Comparison of ENCODE assay signal across 16 cellular contexts in genomic region chr5:141611289-141611688, GRCh38. TPM values are rescaled to one million over a fixed set of nuclear protein-coding genes. Genes with fewer than 3 reads are reported as not detected.
DNase-seq lines count a peak whose midpoint lies in the region; ATAC-seq and TF ChIP-seq lines count a peak whose summit lies in the region.
"Had no signal": no experiment of that assay in that cellular context is flagged by ENCODE, and none has a peak within 500 bp of the region (broad histone marks: within the 10 kb centered on the region; RNA-seq: fewer than 3 reads in every experiment).

No MANE protein-coding gene starts in this region.

- intact Hi-C loops in dendritic cell treated with granulocyte-macrophage colony-stimulating factor and Interleukin-4, amounts not matched to agents 40 ng/mL and 50 ng/mL, for 4 days (cut with micrococcal nuclease) = no loop called here
- intact Hi-C loops in tibial artery (cut with DNase I; ENCODE audit: low total_unique reads) = no loop called here

- H3K27me3 ChIP-seq in Karpas-422 (ENCODE audit: low read length) = no peaks in the 10 kb centered on the region
- no peaks in the 10 kb centered on the region for H3K27me3 ChIP-seq in neutrophil
- no peaks in the 10 kb centered on the region for H3K27me3 ChIP-seq in upper lobe of left lung
- no peaks in the 10 kb centered on the region for H3K27me3 ChIP-seq in tibial artery
- H3K27me3 ChIP-seq: ascending aorta, ovary had no signal

- no peak for DNase-seq in activated T-cell treated with anti-CD3 and anti-CD28 coated beads, Interleukin-2, amount 50 U/mL, for 24 hours
- DNase-seq in activated T-cell treated with anti-CD3 and anti-CD28 coated beads for 4 hours (no peak), Karpas-422 (no peak), upper lobe of left lung (no peak), amniotic stem cell (lab: John Stamatoyannopoulos, UW) (no peak), tibial artery (no peak)
- DNase-seq: cortex of kidney, DMS 273 treated with DMSO at 0.1 percent for 48 hours, MV-4-11, ovary, SHP77 treated with DMSO at 0.1 percent for 48 hours had no signal

- H3K9ac ChIP-seq in Karpas-422 (ENCODE audit: low read length) = no peak overlapping the region

- no peak overlapping the region for H2AFZ ChIP-seq in Karpas-422 (ENCODE audit: low read length)

- peak overlapping the region; percentile 27; the same call in 1 of the 2 replicates for H3K27ac ChIP-seq in Karpas-422 (ENCODE audit: low read length)
- H3K27ac ChIP-seq in neutrophil = peak overlapping the region; percentile 87
- no peak overlapping the region for H3K27ac ChIP-seq in upper lobe of left lung
- H3K27ac ChIP-seq in tibial artery = no peak overlapping the region
- H3K27ac ChIP-seq: ascending aorta, ovary had no signal

- H3K4me2 ChIP-seq in Karpas-422 (ENCODE audit: low read depth, low read length, poor library complexity, severe bottlenecking) = no peak overlapping the region

- no peak for ATAC-seq in upper lobe of left lung (ENCODE audit: low FRiP score in 2 of 2)

- H3K36me3 Mint-ChIP-seq in activated T-cell treated with anti-CD3 and anti-CD28 coated beads, Interleukin-2, amount 50 U/mL, for 24 hours (ENCODE audit: low read depth) = peaks cover 74% of the 10 kb centered on the region
- peaks cover 32% of the 10 kb centered on the region for H3K36me3 Mint-ChIP-seq in dendritic cell treated with granulocyte-macrophage colony-stimulating factor and Interleukin-4, amounts not matched to agents 40 ng/mL and 50 ng/mL, for 4 days (ENCODE audit: low read depth)

- H3K27me3 Mint-ChIP-seq in activated T-cell treated with anti-CD3 and anti-CD28 coated beads, Interleukin-2, amount 50 U/mL, for 24 hours = no peaks in the 10 kb centered on the region
- no peaks in the 10 kb centered on the region for H3K27me3 Mint-ChIP-seq in dendritic cell treated with granulocyte-macrophage colony-stimulating factor and Interleukin-4, amounts not matched to agents 40 ng/mL and 50 ng/mL, for 4 days
- H3K27me3 Mint-ChIP-seq: memory B cell had no signal

- WGBS in upper lobe of left lung, 2 donors = 65 to 68% methylated on average over 3 of the region's 3 CpGs

- no peaks in the 10 kb centered on the region for H3K9me2 ChIP-seq in Karpas-422 (replicated peaks; ENCODE audit: insufficient read depth, low read length)

- no peak for TF ChIP-seq CTCF in neutrophil (IDR thresholded peaks at IDR 0.05)
- no peak for TF ChIP-seq CTCF in upper lobe of left lung (IDR thresholded peaks at IDR 0.05)
- TF ChIP-seq CTCF in tibial artery (IDR thresholded peaks at IDR 0.05) = no peak

- TF ChIP-seq EP300 in upper lobe of left lung (IDR thresholded peaks at IDR 0.05) = no peak

- H3K4me1 ChIP-seq in Karpas-422 (ENCODE audit: low read length) (peaks cover 74% of the 10 kb centered on the region), neutrophil (ENCODE audit: control insufficient read depth in 1 of 2, insufficient read depth in 1 of 2, low read depth in 1 of 2, low read length in 1 of 2) (peaks cover 82 to 95% of the 10 kb centered on the region in 2 experiments), upper lobe of left lung (peaks cover 29 to 53% (median 38%) of the 10 kb centered on the region in 4 donors), tibial artery (peaks cover 0 to 38% (median 17%) of the 10 kb centered on the region in 4 donors)

- H3K27ac Mint-ChIP-seq in activated T-cell treated with anti-CD3 and anti-CD28 coated beads, Interleukin-2, amount 50 U/mL, for 24 hours = peak overlapping the region; percentile 96
- H3K27ac Mint-ChIP-seq in dendritic cell treated with granulocyte-macrophage colony-stimulating factor and Interleukin-4, amounts not matched to agents 40 ng/mL and 50 ng/mL, for 4 days = peak overlapping the region; percentile 16
- H3K27ac Mint-ChIP-seq: memory B cell had no signal

- H3K36me3 ChIP-seq in Karpas-422 (ENCODE audit: insufficient read depth, low read length) (peaks cover 27% of the 10 kb centered on the region), neutrophil (no peaks in the 10 kb centered on the region), upper lobe of left lung (peaks cover 0 to 2% (median 0%) of the 10 kb centered on the region in 4 donors), tibial artery (no peaks in the 10 kb centered on the region)
- H3K36me3 ChIP-seq: ascending aorta, HAP-1, ovary had no signal

- H3K4me3 ChIP-seq in Karpas-422 (ENCODE audit: low read length) (no peak overlapping the region), neutrophil (ENCODE audit: low read depth in 1 of 2, low read length in 1 of 2) (peak overlapping the region in 1 of 2 experiments; percentile 22), upper lobe of left lung (no peak overlapping the region), tibial artery (no peak overlapping the region)
- H3K4me3 ChIP-seq: ascending aorta, HAP-1, ovary had no signal

- H3K9me3 ChIP-seq in Karpas-422 (ENCODE audit: low read length) = no peaks in the 10 kb centered on the region
- no peaks in the 10 kb centered on the region for H3K9me3 ChIP-seq in neutrophil
- H3K9me3 ChIP-seq in upper lobe of left lung = no peaks in the 10 kb centered on the region
- H3K9me3 ChIP-seq in tibial artery = no peaks in the 10 kb centered on the region
- H3K9me3 ChIP-seq: ascending aorta, HAP-1, ovary had no signal

- TF ChIP-seq POLR2A in upper lobe of left lung (IDR thresholded peaks at IDR 0.05) = no peak

- peaks cover 93% of the 10 kb centered on the region for H3K79me2 ChIP-seq in Karpas-422 (ENCODE audit: low read length)

- H4K20me1 ChIP-seq in Karpas-422 (ENCODE audit: insufficient read depth, low read depth, low read length) = no peaks in the 10 kb centered on the region

- peaks cover 86% of the 10 kb centered on the region for H3K4me1 Mint-ChIP-seq in activated T-cell treated with anti-CD3 and anti-CD28 coated beads, Interleukin-2, amount 50 U/mL, for 24 hours (ENCODE audit: low read depth)
- H3K4me1 Mint-ChIP-seq in dendritic cell treated with granulocyte-macrophage colony-stimulating factor and Interleukin-4, amounts not matched to agents 40 ng/mL and 50 ng/mL, for 4 days (ENCODE audit: low read depth) = peaks cover 73% of the 10 kb centered on the region

- H3K9me3 Mint-ChIP-seq in activated T-cell treated with anti-CD3 and anti-CD28 coated beads, Interleukin-2, amount 50 U/mL, for 24 hours = no peaks in the 10 kb centered on the region
- H3K9me3 Mint-ChIP-seq in dendritic cell treated with granulocyte-macrophage colony-stimulating factor and Interleukin-4, amounts not matched to agents 40 ng/mL and 50 ng/mL, for 4 days = no peaks in the 10 kb centered on the region
- H3K9me3 Mint-ChIP-seq: memory B cell had no signal

- H3K4me3 Mint-ChIP-seq in activated T-cell treated with anti-CD3 and anti-CD28 coated beads, Interleukin-2, amount 50 U/mL, for 24 hours = no peak overlapping the region
- H3K4me3 Mint-ChIP-seq in dendritic cell treated with granulocyte-macrophage colony-stimulating factor and Interleukin-4, amounts not matched to agents 40 ng/mL and 50 ng/mL, for 4 days = no peak overlapping the region
- H3K4me3 Mint-ChIP-seq: memory B cell had no signal

RNA-seq across cellular contexts. Expression of gene DIAPH1, which starts 7.5 kb away (rescaled TPM):
- total RNA-seq in Karpas-422 (2014; rRNA removed; shearing (Covaris generic); ENCODE audit: low replicate concordance) = 147 and 181 TPM in 2 replicates
- 100 to 1,000 TPM in 5 of 6 donors, 10 to 100 TPM in 1; 96.4 to 175 (median 133) TPM for total RNA-seq in upper lobe of left lung

RNA-seq across cellular contexts. Expression of gene HDAC3, which starts 25.4 kb away (rescaled TPM):
- total RNA-seq in Karpas-422 (2014; rRNA removed; shearing (Covaris generic); ENCODE audit: low replicate concordance) = 96.0 and 128 TPM in 2 replicates
- total RNA-seq in upper lobe of left lung = 10 to 100 TPM; 37.2 to 76.5 (median 47.6) TPM

RNA-seq across cellular contexts. Expression of gene RELL2, which starts 25.5 kb away (rescaled TPM):
- 20.4 and 48.3 TPM in 2 replicates for total RNA-seq in Karpas-422 (2014; rRNA removed; shearing (Covaris generic); ENCODE audit: low replicate concordance)
- 1 to 10 TPM; 2.6 to 9.4 (median 6.5) TPM for total RNA-seq in upper lobe of left lung

RNA-seq across cellular contexts. Expression of gene FCHSD1, which starts 39.9 kb away (rescaled TPM):
- 14.6 and 19.3 TPM in 2 replicates for total RNA-seq in Karpas-422 (2014; rRNA removed; shearing (Covaris generic); ENCODE audit: low replicate concordance)
- total RNA-seq in upper lobe of left lung = 100 to 1,000 TPM in 1 of 6 donors, 10 to 100 TPM in 5; 10.2 to 106 (median 32.7) TPM

Comparison
In these comparisons a context has a peak if more than half of its experiments do, and no peak if none do; other contexts are left out.
1. H3K27ac ChIP-seq: peak in Karpas-422 (single experiment) and neutrophil (single experiment); none in upper lobe of left lung (0 of 4) and tibial artery (0 of 2).